Comparison of ENCODE assay signal across 8 cellular contexts in genomic region chr1:161182214-161182613, GRCh38. TPM values are rescaled to one million over a fixed set of nuclear protein-coding genes. Genes with fewer than 3 reads are reported as not detected.
DNase-seq lines count a peak whose midpoint lies in the region; ATAC-seq, FAIRE-seq and TF ChIP-seq lines count a peak whose summit lies in the region.

No MANE protein-coding gene starts in this region.

- DNase-seq in GM03348 (ENCODE audit: low spot score), result peak; percentile 44
- DNase-seq in SJSA1 (ENCODE audit: low read depth in 1 of 2, low spot score in 2 of 2), result peak in 1 of 2 experiments; percentile 22
- DNase-seq in central memory CD4-positive, alpha-beta T cell, result peak; percentile 64
- DNase-seq in stimulated activated CD4-positive, alpha-beta T cell treated with anti-CD3 and anti-CD28 coated beads, TNF-alpha, amount 100 ng/mL, for 4 hours (ENCODE audit: low read depth in 3 of 3), result peak in 2 of 3 experiments; percentile 18 to 42
- no peak for DNase-seq in COLO668 (lab: John Stamatoyannopoulos, UW; ENCODE audit: unreplicated experiment)
- no peak for DNase-seq in D721Med (ENCODE audit: insufficient read length, low spot score)

- ATAC-seq in HG02610 (IDR thresholded peaks at IDR 0.05; ENCODE audit: unreplicated experiment) (peak; percentile 37), HG02884 (IDR thresholded peaks at IDR 0.05; ENCODE audit: unreplicated experiment) (no peak)

- peaks cover 17% of the 10 kb centered on the region for H3K4me1 ChIP-seq in SJSA1 (replicated peaks)

- H3K4me3 ChIP-seq in SJSA1, result no peak overlapping the region

- H3K36me3 ChIP-seq in SJSA1, result peaks cover under 1% of the 10 kb centered on the region; the same call in 1 of the 2 replicates

- no peaks in the 10 kb centered on the region for H3K9me3 ChIP-seq in SJSA1 (replicated peaks)

- no peak for FAIRE-seq in D721Med (lab: Jason Lieb, UNC)

- TF ChIP-seq CTCF in D721Med (IDR thresholded peaks at IDR 0.05; ENCODE audit: insufficient read depth, missing control alignments), result no peak

- H3K27ac ChIP-seq in SJSA1, result peak overlapping the region; percentile 46

- H3K27me3 ChIP-seq in SJSA1 (replicated peaks), result no peaks in the 10 kb centered on the region

RNA-seq across cellular contexts. Expression of gene B4GALT3, which starts 4.9 kb away (rescaled TPM):
- 32.9 and 37.0 TPM in 2 replicates for total RNA-seq in SJSA1 (2014; rRNA removed; shearing (Covaris generic))

RNA-seq across cellular contexts. Expression of gene PPOX, which starts 16.0 kb away (rescaled TPM):
- 8.9 and 27.7 TPM in 2 replicates for total RNA-seq in SJSA1 (2014; rRNA removed; shearing (Covaris generic))

RNA-seq across cellular contexts. Expression of gene ADAMTS4, which starts 16.6 kb away (rescaled TPM):
- total RNA-seq in SJSA1 (2014; rRNA removed; shearing (Covaris generic)), result not detected in 2 replicates

RNA-seq across cellular contexts. Expression of gene NDUFS2, which starts 20.0 kb away (rescaled TPM):
- total RNA-seq in SJSA1 (2014; rRNA removed; shearing (Covaris generic)), result 76.2 and 84.7 TPM in 2 replicates

RNA-seq across cellular contexts. Expression of gene USP21, which starts 22.9 kb away (rescaled TPM):
- 3.7 and 4.8 TPM in 2 replicates for total RNA-seq in SJSA1 (2014; rRNA removed; shearing (Covaris generic))

Comparison
In these comparisons a context has a peak if more than half of its experiments do, and no peak if none do; other contexts are left out.
1. DNase-seq: peak in GM03348 (single experiment), central memory CD4-positive, alpha-beta T cell (single experiment) and stimulated activated CD4-positive, alpha-beta T cell treated with anti-CD3 and anti-CD28 coated beads, TNF-alpha, amount 100 ng/mL, for 4 hours (2 of 3); none in COLO668 (single experiment) and D721Med (single experiment).